ENCODE assay signal across 12 cellular contexts in the genomic region with DNA sequence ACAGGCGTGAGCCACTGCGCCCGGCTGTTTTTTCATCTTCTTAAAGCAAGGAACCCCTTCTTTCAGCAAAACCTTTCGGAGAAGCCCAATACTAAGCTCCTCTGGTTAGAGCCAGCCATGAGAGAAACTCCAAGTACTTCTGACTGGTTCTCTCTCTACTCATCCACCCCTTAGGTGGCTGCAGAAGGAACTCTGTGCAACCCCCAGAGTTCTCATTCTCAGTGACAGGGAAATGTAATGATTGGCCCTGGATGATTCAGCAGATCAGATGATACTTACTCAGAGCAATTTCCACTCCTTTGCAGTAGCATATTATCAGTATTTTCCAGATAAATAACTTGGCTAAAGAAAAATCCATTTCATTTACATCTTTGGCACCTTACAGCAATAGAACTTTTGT. TPM values are rescaled to one million over a fixed set of nuclear protein-coding genes. Genes with fewer than 3 reads are reported as not detected.
DNase-seq lines count a peak whose midpoint lies in the region; FAIRE-seq and TF ChIP-seq lines count a peak whose summit lies in the region.
"Had no signal": no experiment of that assay in that cellular context is flagged by ENCODE, and none has a peak within 500 bp of the region (broad histone marks: within the 10 kb centered on the region; RNA-seq: fewer than 3 reads in every experiment).

No MANE protein-coding gene starts in this region.

- H3K4me1 ChIP-seq in Caco-2: no peaks in the 10 kb centered on the region
- H3K4me1 ChIP-seq in thyroid gland: peaks cover 5 to 6% of the 10 kb centered on the region in 2 donors
- H3K4me1 ChIP-seq: psoas muscle had no signal

- H3K4me1 Mint-ChIP-seq in Caco-2 (ENCODE audit: low read depth, unreplicated experiment): peaks cover 6% of the 10 kb centered on the region

- no peak overlapping the region for H3K27ac ChIP-seq in thyroid gland
- H3K27ac ChIP-seq: psoas muscle had no signal

- CTCF ChIA-PET in Caco-2 (lab: Charles Lee): no interaction called here

- DNase-seq in AG08396 (ENCODE audit: low spot score): peak; percentile 15
- DNase-seq in LHCN-M2 (ENCODE audit: low read depth): peak; percentile 25
- peak; percentile 43 for DNase-seq in bronchial epithelial cell (ENCODE audit: low read depth)
- peak; percentile 48 for DNase-seq in kidney epithelial cell (ENCODE audit: low read depth)
- no peak for DNase-seq in Caco-2
- no peak for DNase-seq in posterior vena cava (ENCODE audit: low spot score)
- DNase-seq in activated CD4-positive, alpha-beta T cell treated with anti-CD3 and anti-CD28 coated beads, Interleukin-2, amount 50 U/mL, for 48 hours: no peak
- no peak for DNase-seq in thyroid gland
- DNase-seq: NCI-H1436 treated with DMSO at 0.1 percent for 48 hours, NCI-H524 treated with DMSO at 0.1 percent for 48 hours, psoas muscle had no signal

- TF ChIP-seq POLR2A in thyroid gland (IDR thresholded peaks at IDR 0.05): no peak

- no TSS peak for BruUV-seq in Caco-2 (replicated peaks; lab: Mats Ljungman, UMichigan)

- H3K27ac Mint-ChIP-seq in Caco-2 (ENCODE audit: unreplicated experiment): no peak overlapping the region
- H3K27ac Mint-ChIP-seq: activated naive CD4-positive, alpha-beta T cell treated with anti-CD3 and anti-CD28 coated beads, Interleukin-2, amount 50 U/mL, for 72 hours had no signal

- H3K4me3 ChIP-seq in bronchial epithelial cell (ENCODE audit: low read depth, low read length) (no peak overlapping the region), kidney epithelial cell (ENCODE audit: low read depth, low read length) (peak overlapping the region; percentile 0), Caco-2 (ENCODE audit: low read depth, low read length) (no peak overlapping the region), thyroid gland (replicated peaks in 1 of 3) (no peak overlapping the region)
- H3K4me3 ChIP-seq: psoas muscle had no signal

- WGBS in thyroid gland, 2 donors: 97 to 100% methylated on average over 4 of the region's 4 CpGs

- TF ChIP-seq CTCF in bronchial epithelial cell (IDR thresholded peaks at IDR 0.05; ENCODE audit: insufficient read depth, low read length, severe bottlenecking) (no peak), kidney epithelial cell (IDR thresholded peaks at IDR 0.05; ENCODE audit: insufficient read depth, low read length, poor library complexity, severe bottlenecking) (no peak), Caco-2 (IDR thresholded peaks at IDR 0.05; ENCODE audit: insufficient read depth in 1 of 2, low read depth in 1 of 2, low read length in 1 of 2, severe bottlenecking in 1 of 2, unreplicated experiment in 1 of 2) (no peak), thyroid gland (IDR thresholded peaks at IDR 0.05) (no peak)

- no peak for FAIRE-seq in bronchial epithelial cell (lab: Jason Lieb, UNC)

- H3K27me3 Mint-ChIP-seq in Caco-2 (ENCODE audit: insufficient read depth, unreplicated experiment): peaks cover 5% of the 10 kb centered on the region

- POLR2A ChIA-PET in Caco-2 (lab: Charles Lee): no interaction called here

- intact Hi-C loops in Caco-2 (cut with micrococcal nuclease; ENCODE audit: unreplicated experiment) (no loop called here), posterior vena cava (cut with DNase I) (no loop called here), thyroid gland (cut with DNase I) (no loop called here)

- no peaks in the 10 kb centered on the region for H3K36me3 Mint-ChIP-seq in Caco-2 (ENCODE audit: insufficient read depth, unreplicated experiment)
- H3K36me3 Mint-ChIP-seq: activated naive CD4-positive, alpha-beta T cell treated with anti-CD3 and anti-CD28 coated beads, Interleukin-2, amount 50 U/mL, for 72 hours had no signal

- no peaks in the 10 kb centered on the region for H3K9me3 Mint-ChIP-seq in Caco-2 (ENCODE audit: unreplicated experiment)
- H3K9me3 Mint-ChIP-seq: activated naive CD4-positive, alpha-beta T cell treated with anti-CD3 and anti-CD28 coated beads, Interleukin-2, amount 50 U/mL, for 72 hours had no signal

- H3K27me3 ChIP-seq in bronchial epithelial cell (ENCODE audit: control insufficient read depth, insufficient read depth, low read length) (peaks cover 2% of the 10 kb centered on the region), kidney epithelial cell (ENCODE audit: control insufficient read depth, insufficient read depth, low read length) (no peaks in the 10 kb centered on the region), Caco-2 (replicated peaks; ENCODE audit: control insufficient read depth, insufficient read depth, low read length) (no peaks in the 10 kb centered on the region), thyroid gland (no peaks in the 10 kb centered on the region)

- H3K4me3 Mint-ChIP-seq in Caco-2 (ENCODE audit: unreplicated experiment): no peak overlapping the region

- H3K36me3 ChIP-seq in bronchial epithelial cell (ENCODE audit: control insufficient read depth, insufficient read depth, low read length) (no peaks in the 10 kb centered on the region), kidney epithelial cell (ENCODE audit: control insufficient read depth, insufficient read depth, low read length) (peaks cover 4% of the 10 kb centered on the region), Caco-2 (ENCODE audit: control insufficient read depth, insufficient read depth, low read length) (no peaks in the 10 kb centered on the region), thyroid gland (no peaks in the 10 kb centered on the region)

- H3K9me3 ChIP-seq in Caco-2 (no peaks in the 10 kb centered on the region), thyroid gland (no peaks in the 10 kb centered on the region)
- H3K9me3 ChIP-seq: psoas muscle had no signal

RNA-seq across cellular contexts. Expression of a gene that starts 3.1 kb away (rescaled TPM):
- total RNA-seq in LHCN-M2 (2014; rRNA removed): 0.11 TPM in 1 of 2 replicates, not detected in the other
- polyA plus RNA-seq in LHCN-M2 (2012): 0.57 TPM
- total RNA-seq in bronchial epithelial cell: not detected in 2 replicates
- 158 and 160 TPM in 2 replicates for total RNA-seq in kidney epithelial cell
- 0.77 and 0.88 TPM in 2 replicates for total RNA-seq in Caco-2 (2022)
- total RNA-seq in posterior vena cava: 100 to 1,000 TPM; 179 to 553 TPM
- total RNA-seq in thyroid gland: 10 to 100 TPM in 2 of 4 donors, 1 to 10 TPM in 2; 1.0 to 16.7 (median 8.9) TPM
- total RNA-seq: activated naive CD4-positive, alpha-beta T cell treated with anti-CD3 and anti-CD28 coated beads, Interleukin-2, amount 50 U/mL, for 72 hours had no signal

RNA-seq across cellular contexts. Expression of a gene that starts 28.8 kb away (rescaled TPM):
- total RNA-seq in LHCN-M2 (2014; rRNA removed) (42.1 and 57.7 TPM in 2 replicates), bronchial epithelial cell (12.4 and 22.3 TPM in 2 replicates), kidney epithelial cell (30.4 and 31.6 TPM in 2 replicates), Caco-2 (2022) (7.3 and 7.9 TPM in 2 replicates), posterior vena cava (10 to 100 TPM; 58.1 to 93.8 TPM), thyroid gland (10 to 100 TPM; 30.9 to 50.0 (median 40.7) TPM)
- 32.7 TPM for polyA plus RNA-seq in LHCN-M2 (2012)

Comparison
In these comparisons a context has a peak if more than half of its experiments do, and no peak if none do; other contexts are left out.
1. DNase-seq: peak in AG08396 (single experiment), LHCN-M2 (single experiment), bronchial epithelial cell (single experiment) and kidney epithelial cell (single experiment); none in Caco-2 (0 of 2), posterior vena cava (single experiment), activated CD4-positive, alpha-beta T cell treated with anti-CD3 and anti-CD28 coated beads, Interleukin-2, amount 50 U/mL, for 48 hours (0 of 2) and thyroid gland (0 of 2).